ENCODE assay signal across 8 cellular contexts in genomic region chr18:25921677-25922421, GRCh38.
DNase-seq lines count a peak whose midpoint lies in the region; ATAC-seq, FAIRE-seq and TF ChIP-seq lines count a peak whose summit lies in the region.

No MANE protein-coding gene starts in this region.

- CTCF ChIA-PET in A549 (lab: Yijun Ruan, JAX), result interaction anchor here (0.7 to 1.2 kb wide), 7 partner anchors 11 to 238 kb away, joined by 3 to 5 read pairs (median 3); no protein-coding TSS in a partner anchor

- no peaks in the 10 kb centered on the region for H3K4me1 Mint-ChIP-seq in glutamatergic neuron (ENCODE audit: low read depth, unreplicated experiment)

- H3K27ac Mint-ChIP-seq in glutamatergic neuron (ENCODE audit: unreplicated experiment), result no peak overlapping the region

- no peak overlapping the region for H3K4me3 ChIP-seq in A549

- 59% methylated on average over 13 of the region's 13 CpGs for WGBS in A549 (ENCODE audit: missing lambda C conversion rate)

- no peaks in the 10 kb centered on the region for H3K27me3 Mint-ChIP-seq in glutamatergic neuron (ENCODE audit: unreplicated experiment)

- POLR2A ChIA-PET in A549 (lab: Yijun Ruan, JAX), result no interaction called here

- no peak for TF ChIP-seq EP300 in A549 (IDR thresholded peaks at IDR 0.05)

- FAIRE-seq in A549 (lab: Jason Lieb, UNC), result no peak

- TF ChIP-seq POLR2A in A549 (IDR thresholded peaks at IDR 0.05; ENCODE audit: low read length), result no peak

- TF ChIP-seq CTCF in A549 (IDR thresholded peaks at IDR 0.05) (peak; percentile 45), GM12872 (IDR thresholded peaks at IDR 0.05; ENCODE audit: insufficient read depth, low read depth, low read length) (peak; percentile 81), glutamatergic neuron (IDR thresholded peaks at IDR 0.05; ENCODE audit: partially characterized antibody, unreplicated experiment) (peak; percentile 66)

- no peaks in the 10 kb centered on the region for H3K9me3 Mint-ChIP-seq in glutamatergic neuron (ENCODE audit: unreplicated experiment)

- TF ChIP-seq RAD21 in A549 (conservative IDR thresholded peaks at IDR 0.05 in 1 of 2, IDR thresholded peaks at IDR 0.05 in 1 of 2), result peak; percentile 58 to 69

- H3K4me2 ChIP-seq in A549, result peak overlapping the region; percentile 73; the same call in 2 of the 3 replicates

- H3K9me3 ChIP-seq in A549, result no peaks in the 10 kb centered on the region

- H3K36me3 Mint-ChIP-seq in glutamatergic neuron (ENCODE audit: unreplicated experiment), result no peaks in the 10 kb centered on the region

- ATAC-seq in A549 (peak; percentile 88 to 89), HG02938 (IDR thresholded peaks at IDR 0.05; ENCODE audit: unreplicated experiment) (peak; percentile 76), GM21825 (IDR thresholded peaks at IDR 0.05; ENCODE audit: unreplicated experiment) (no peak)

- DNase-seq in A549 (ENCODE audit: low read depth in 1 of 2, low spot score in 1 of 2), result peak; percentile 47 to 66
- DNase-seq in NCI-H748 (lab: John Stamatoyannopoulos, UW; ENCODE audit: unreplicated experiment), result peak; percentile 71
- peak; percentile 12 for DNase-seq in activated T-cell treated with anti-CD3 and anti-CD28 coated beads for 24 hours (ENCODE audit: low read depth)
- peak; percentile 45 for DNase-seq in glutamatergic neuron
- DNase-seq in stimulated activated CD8-positive, alpha-beta memory T cell treated with anti-CD3 and anti-CD28 coated beads, Interleukin-2, amount 100 ng/mL, for 48 hours (ENCODE audit: low read depth in 2 of 2), result peak; percentile 6 to 12

- no peak overlapping the region for H3K4me3 Mint-ChIP-seq in glutamatergic neuron (ENCODE audit: unreplicated experiment)

- no peak overlapping the region for H3K27ac ChIP-seq in A549

- no peaks in the 10 kb centered on the region for H3K4me1 ChIP-seq in A549

TF ChIP-seq in A549, 52 proteins besides CTCF, POLR2A, EP300 and RAD21:
- TF ChIP-seq ESRRA (IDR thresholded peaks at IDR 0.05; ENCODE audit: borderline replicate concordance, low read length), result no peak
- peak; percentile 47 for TF ChIP-seq SMC3 (IDR thresholded peaks at IDR 0.05)
- TF ChIP-seq RNF2 (IDR thresholded peaks at IDR 0.05; ENCODE audit: borderline replicate concordance, low read depth), result no peak
- peak; percentile 86; the same call in 1 of the 2 replicates for TF ChIP-seq EHMT2 (IDR thresholded peaks at IDR 0.05; ENCODE audit: low read depth)

Comparison
In these comparisons a context has a peak if more than half of its experiments do, and no peak if none do; other contexts are left out.
1. DNase-seq: peak in every context shown above with its lines; median percentile 71 in NCI-H748; 56 in A549; 45 in glutamatergic neuron; 12 in activated T-cell treated with anti-CD3 and anti-CD28 coated beads for 24 hours; 9 in stimulated activated CD8-positive, alpha-beta memory T cell treated with anti-CD3 and anti-CD28 coated beads, Interleukin-2, amount 100 ng/mL, for 48 hours.